9 cellular contexts compared by ENCODE assay signal in genomic region chr3:17151598-17152373, GRCh38.
DNase-seq lines count a peak whose midpoint lies in the region; ATAC-seq lines count a peak whose summit lies in the region.
"Had no signal": no experiment of that assay in that cellular context is flagged by ENCODE, and none has a peak within 500 bp of the region (broad histone marks: within the 10 kb centered on the region; RNA-seq: fewer than 3 reads in every experiment).

No MANE protein-coding gene starts in this region.

- POLR2A ChIA-PET in CD4-positive, alpha-beta memory T cell (lab: Charles Lee; ENCODE audit: partially characterized antibody): interaction anchor here (0.9 to 1.8 kb wide), 6 partner anchors 15 to 323 kb away, joined by 3 to 15 read pairs (median 3); partner anchors contain the start of gene PLCL2

- peak overlapping the region; percentile 83 to 92 (median 91) for H3K27ac Mint-ChIP-seq in CD4-positive, alpha-beta memory T cell
- peak overlapping the region; percentile 74 for H3K27ac Mint-ChIP-seq in activated T-cell treated with anti-CD3 and anti-CD28 coated beads, Interleukin-2, amount 50 U/mL, for 72 hours

- CTCF ChIA-PET in CD4-positive, alpha-beta memory T cell (lab: Charles Lee; ENCODE audit: partially characterized antibody): interaction anchor here (0.9 to 1.3 kb wide), 4 partner anchors 255 to 323 kb away, joined by 3 to 5 read pairs (median 3); no protein-coding TSS in a partner anchor

- intact Hi-C loops in CD4-positive, alpha-beta memory T cell (cut with micrococcal nuclease): loop anchor here (5.0 kb wide), 2 partner anchors 264 to 309 kb away; no protein-coding TSS in a partner anchor
- intact Hi-C loops in cardiac septum (cut with DNase I): no loop called here

- peak; percentile 76 to 90 (median 82) for DNase-seq in CD4-positive, alpha-beta memory T cell
- DNase-seq in Kasumi-1 (lab: John Stamatoyannopoulos, UW) (peak; percentile 84 to 85), G401 (ENCODE audit: low spot score) (no peak), globus pallidus (ENCODE audit: low spot score) (no peak), cardiac septum (ENCODE audit: low spot score) (no peak)
- peak; percentile 89 to 92 for DNase-seq in activated T-cell treated with anti-CD3 and anti-CD28 coated beads, Interleukin-2, amount 50 U/mL, for 72 hours
- peak; percentile 74 to 77 for DNase-seq in stimulated activated CD4-positive, alpha-beta T cell treated with anti-CD3 and anti-CD28 coated beads, Interleukin-12 subunit alpha, Interleukin-12 subunit beta, amount 100 ng/mL, for 24 hours (ENCODE audit: low read depth in 2 of 2)

- peaks cover 26 to 57% (median 34%) of the 10 kb centered on the region in 4 donors for H3K4me1 Mint-ChIP-seq in CD4-positive, alpha-beta memory T cell
- peaks cover 48% of the 10 kb centered on the region for H3K4me1 Mint-ChIP-seq in activated T-cell treated with anti-CD3 and anti-CD28 coated beads, Interleukin-2, amount 50 U/mL, for 72 hours (ENCODE audit: low read depth)

- peaks cover 0 to 4% of the 10 kb centered on the region in 2 donors for H3K9me3 ChIP-seq in CD4-positive, alpha-beta memory T cell (ENCODE audit: control insufficient read depth in 1 of 2, low read length in 2 of 2)

- in situ Hi-C loops in G401 (cut with HindIII; ENCODE audit: low sequenced_read_pairs): no loop called here

- H3K36me3 ChIP-seq in CD4-positive, alpha-beta memory T cell (ENCODE audit: insufficient read depth, low read length): no peaks in the 10 kb centered on the region

- H3K27me3 Mint-ChIP-seq in CD4-positive, alpha-beta memory T cell: no peaks in the 10 kb centered on the region
- H3K27me3 Mint-ChIP-seq in activated T-cell treated with anti-CD3 and anti-CD28 coated beads, Interleukin-2, amount 50 U/mL, for 72 hours (ENCODE audit: low read depth): no peaks in the 10 kb centered on the region

- peaks cover 20 to 27% of the 10 kb centered on the region in 2 donors for H3K36me3 Mint-ChIP-seq in CD4-positive, alpha-beta memory T cell
- peaks cover 25 to 30% of the 10 kb centered on the region in 2 donors for H3K36me3 Mint-ChIP-seq in activated T-cell treated with anti-CD3 and anti-CD28 coated beads, Interleukin-2, amount 50 U/mL, for 72 hours (ENCODE audit: insufficient read depth in 2 of 2)

- peak overlapping the region; percentile 55 for H3K27ac ChIP-seq in CD4-positive, alpha-beta memory T cell (ENCODE audit: low read depth, low read length)
- H3K27ac ChIP-seq: C4-2B had no signal

- peak overlapping the region; percentile 29 to 71 (median 68) for H3K4me3 Mint-ChIP-seq in CD4-positive, alpha-beta memory T cell
- H3K4me3 Mint-ChIP-seq in activated T-cell treated with anti-CD3 and anti-CD28 coated beads, Interleukin-2, amount 50 U/mL, for 72 hours: peak overlapping the region; percentile 74 to 81

- peak; percentile 95 for ATAC-seq in GM21528 (IDR thresholded peaks at IDR 0.05; ENCODE audit: low FRiP score, unreplicated experiment)
- ATAC-seq in activated T-cell treated with anti-CD3 and anti-CD28 coated beads, Interleukin-2, amount 50 U/mL, for 72 hours (replicated peaks in 1 of 2): peak; percentile 96

- peaks cover 0 to 3% (median 0%) of the 10 kb centered on the region in 8 donors for H3K9me3 Mint-ChIP-seq in CD4-positive, alpha-beta memory T cell
- peaks cover 7 to 12% of the 10 kb centered on the region in 2 donors for H3K9me3 Mint-ChIP-seq in activated T-cell treated with anti-CD3 and anti-CD28 coated beads, Interleukin-2, amount 50 U/mL, for 72 hours

- H3K4me3 ChIP-seq in CD4-positive, alpha-beta memory T cell (ENCODE audit: low read length in 2 of 2): peak overlapping the region; percentile 11 to 30

- no peaks in the 10 kb centered on the region for H3K27me3 ChIP-seq in CD4-positive, alpha-beta memory T cell (ENCODE audit: insufficient read depth, low read length)

- H3K4me1 ChIP-seq in CD4-positive, alpha-beta memory T cell (ENCODE audit: insufficient read depth, low read length): peaks cover 33% of the 10 kb centered on the region

Comparison
In these comparisons a context has a peak if more than half of its experiments do, and no peak if none do; other contexts are left out.
1. DNase-seq: peak in CD4-positive, alpha-beta memory T cell (5 of 5), Kasumi-1 (2 of 2), activated T-cell treated with anti-CD3 and anti-CD28 coated beads, Interleukin-2, amount 50 U/mL, for 72 hours (2 of 2) and stimulated activated CD4-positive, alpha-beta T cell treated with anti-CD3 and anti-CD28 coated beads, Interleukin-12 subunit alpha, Interleukin-12 subunit beta, amount 100 ng/mL, for 24 hours (2 of 2); none in G401 (single experiment), globus pallidus (single experiment) and cardiac septum (single experiment).